34 cellular contexts compared by ENCODE assay signal in the genomic region with DNA sequence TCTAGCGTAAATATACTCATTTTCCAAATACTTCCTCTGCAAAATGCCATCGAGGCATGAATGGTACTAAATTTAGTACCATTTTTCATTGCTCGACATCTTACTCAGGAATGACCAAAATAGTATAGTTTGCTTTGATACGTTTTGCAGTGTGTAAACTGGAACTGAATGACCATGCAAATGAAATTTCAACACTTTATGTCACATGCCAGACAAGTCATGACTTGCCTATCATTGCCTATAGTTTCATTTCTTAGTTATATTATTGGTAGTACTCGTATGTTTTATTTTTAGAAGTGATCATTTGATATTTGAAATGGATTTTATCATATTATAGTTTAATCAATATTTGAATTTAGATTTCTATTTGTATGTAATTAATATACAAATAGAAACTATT. TPM values are rescaled to one million over a fixed set of nuclear protein-coding genes. Genes with fewer than 3 reads are reported as not detected.
DNase-seq lines count a peak whose midpoint lies in the region; ATAC-seq, FAIRE-seq and TF ChIP-seq lines count a peak whose summit lies in the region.
"Had no signal": no experiment of that assay in that cellular context is flagged by ENCODE, and none has a peak within 500 bp of the region (broad histone marks: within the 10 kb centered on the region; RNA-seq: fewer than 3 reads in every experiment).

No MANE protein-coding gene starts in this region.

- no peak overlapping the region for H3K9ac ChIP-seq in kidney (ENCODE audit: low read length in 2 of 2)

- FAIRE-seq in G401.6 (lab: Jason Lieb, UNC), result peak; percentile 8
- FAIRE-seq in TTC549 (lab: Jason Lieb, UNC), result peak; percentile 74
- peak; percentile 3 for FAIRE-seq in kidney (lab: Jason Lieb, UNC)
- FAIRE-seq: GM12891, GM19239, HepG2 had no signal

- no peak for ATAC-seq in GM18909 (IDR thresholded peaks at IDR 0.05; ENCODE audit: poor library complexity, unreplicated experiment)
- ATAC-seq: HCT116, HepG2 had no signal

- DNase-seq in epithelial cell of esophagus (ENCODE audit: low read depth) (peak; percentile 58), kidney (no peak), COLO668 (lab: John Stamatoyannopoulos, UW; ENCODE audit: unreplicated experiment) (no peak), GM19238 (ENCODE audit: insufficient read length, low spot score) (no peak)
- DNase-seq: C1 segment of cervical spinal cord; Caco-2; CD4-positive, alpha-beta memory T cell; DMS 273 treated with DMSO at 0.1 percent for 48 hours; DMS79; EL; GF-D8; Kasumi-1; MG63; NCI-H1105 treated with DMSO at 0.1 percent for 48 hours; NCI-H1694; NCI-H2081; NCI-H2171; NCI-H226; NCI-H510A; NCI-H69; OCI-M1; Peyer's patch; SIG-M5 had no signal

- no peak overlapping the region for H3K27ac ChIP-seq in kidney (ENCODE audit: low read depth in 2 of 2, low read length in 2 of 2)
- H3K27ac ChIP-seq: Peyer's patch, SK-N-MC had no signal

- no peaks in the 10 kb centered on the region for H3K36me3 ChIP-seq in kidney (ENCODE audit: control insufficient read depth in 1 of 2, insufficient read depth in 2 of 2, low read length in 2 of 2)
- H3K36me3 ChIP-seq: MG63, Peyer's patch had no signal

- no peaks in the 10 kb centered on the region for H3K4me1 ChIP-seq in kidney (ENCODE audit: control insufficient read depth in 1 of 2, insufficient read depth in 1 of 2, low read depth in 1 of 2, low read length in 2 of 2)
- H3K4me1 ChIP-seq: Caco-2, Peyer's patch had no signal

- H3K9me3 ChIP-seq in kidney (ENCODE audit: control insufficient read depth in 1 of 2, low read length in 2 of 2), result no peaks in the 10 kb centered on the region
- H3K9me3 ChIP-seq: Caco-2, MG63, Peyer's patch had no signal

- intact Hi-C loops in kidney (cut with DNase I), result no loop called here

- no peak for TF ChIP-seq CTCF in epithelial cell of esophagus (IDR thresholded peaks at IDR 0.05; ENCODE audit: insufficient read depth, low read depth, low read length, missing control alignments)
- TF ChIP-seq CTCF in kidney (IDR thresholded peaks at IDR 0.05; ENCODE audit: borderline replicate concordance, extremely low read depth, insufficient read depth), result no peak

- H3K4me3 ChIP-seq in epithelial cell of esophagus (ENCODE audit: low read length) (no peak overlapping the region), kidney (ENCODE audit: low read length in 2 of 2) (no peak overlapping the region)
- H3K4me3 ChIP-seq: MG63, Peyer's patch, SK-N-MC had no signal

RNA-seq across cellular contexts. Expression of a gene that starts 9.1 kb away (rescaled TPM):
- total RNA-seq in kidney, result 0.38 TPM
- polyA plus RNA-seq in kidney (ENCODE audit: insufficient read depth, low read depth, low replicate concordance), result 0.34 TPM
- total RNA-seq: A673; Caco-2; CD4-positive, alpha-beta memory T cell; H4; HepG2; HT-29 had no signal
- polyA plus RNA-seq: CD4-positive, alpha-beta memory T cell had no signal
